21 cellular contexts compared by ENCODE assay signal in the genomic region with DNA sequence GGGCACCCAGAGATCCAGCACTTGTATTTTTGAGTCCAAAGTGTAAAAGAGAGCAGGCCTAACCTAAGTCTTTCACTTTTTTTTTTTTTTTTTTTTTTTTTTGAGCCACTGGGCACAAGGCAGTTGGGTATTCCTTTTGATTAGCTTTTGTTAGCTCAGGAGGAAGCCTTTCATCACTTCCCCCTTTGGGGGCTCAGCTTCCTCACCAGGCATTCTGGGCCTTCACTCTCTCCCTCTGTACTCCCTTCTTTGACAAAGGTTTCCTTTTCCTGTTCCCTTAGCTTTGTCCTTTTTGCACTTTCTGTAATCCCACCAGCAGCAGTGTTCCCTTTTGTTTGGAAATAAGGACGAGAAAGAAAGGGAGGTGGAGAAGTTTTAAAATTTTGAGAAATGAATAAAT.
DNase-seq lines count a peak whose midpoint lies in the region; ATAC-seq and TF ChIP-seq lines count a peak whose summit lies in the region.
"Had no signal": no experiment of that assay in that cellular context is flagged by ENCODE, and none has a peak within 500 bp of the region (broad histone marks: within the 10 kb centered on the region; RNA-seq: fewer than 3 reads in every experiment).

No MANE protein-coding gene starts in this region.

- H3K9me3 ChIP-seq in CD4-positive, CD25-positive, alpha-beta regulatory T cell (ENCODE audit: control insufficient read depth in 2 of 2, low read length in 2 of 2): no peaks in the 10 kb centered on the region
- H3K9me3 ChIP-seq in SK-N-MC (ENCODE audit: low read depth, low read length): no peaks in the 10 kb centered on the region
- H3K9me3 ChIP-seq: HAP-1 had no signal

- no peak overlapping the region for H3K4ac ChIP-seq in mesendoderm (ENCODE audit: low read depth, low read length)

- no peaks in the 10 kb centered on the region for H3K27me3 ChIP-seq in CD4-positive, CD25-positive, alpha-beta regulatory T cell (ENCODE audit: control insufficient read depth, insufficient read depth, low read length)
- H3K27me3 ChIP-seq in mesendoderm (ENCODE audit: insufficient read depth, low read length, poor library complexity): no peaks in the 10 kb centered on the region

- H2AK5ac ChIP-seq in mesendoderm (ENCODE audit: low read length): no peak overlapping the region

- WGBS in mesendoderm (ENCODE audit: extremely low coverage, insufficient coverage, low lambda C conversion rate): no CpG with 5 or more reads among the region's 1 CpG

- peaks cover 6% of the 10 kb centered on the region for H3K4me1 ChIP-seq in CD4-positive, CD25-positive, alpha-beta regulatory T cell (ENCODE audit: control insufficient read depth, insufficient read depth, low read length, poor library complexity, severe bottlenecking)
- H3K4me1 ChIP-seq in mesendoderm (ENCODE audit: control insufficient read depth, low read depth, low read length): no peaks in the 10 kb centered on the region
- H3K4me1 ChIP-seq: HAP-1 had no signal

- no peak overlapping the region for H2BK5ac ChIP-seq in mesendoderm (ENCODE audit: low read length)

- H3K9ac ChIP-seq in SK-N-MC (ENCODE audit: insufficient read length) (no peak overlapping the region), mesendoderm (ENCODE audit: low read length) (no peak overlapping the region)

- H3K36me3 Mint-ChIP-seq in CD4-positive, CD25-positive, alpha-beta regulatory T cell: peaks cover 11% of the 10 kb centered on the region
- peaks cover 10% of the 10 kb centered on the region; the same call in 1 of the 2 replicates for H3K36me3 Mint-ChIP-seq in HFFc6 (ENCODE audit: low read depth)

- H3K9me3 Mint-ChIP-seq in CD4-positive, CD25-positive, alpha-beta regulatory T cell: no peaks in the 10 kb centered on the region
- no peaks in the 10 kb centered on the region for H3K9me3 Mint-ChIP-seq in HFFc6

- H3K79me2 ChIP-seq in mesendoderm (ENCODE audit: control insufficient read depth, insufficient read depth, low read length): no peaks in the 10 kb centered on the region

- no peak for DNase-seq in CD4-positive, CD25-positive, alpha-beta regulatory T cell
- DNase-seq in HFFc6 (no peak), SK-N-MC (ENCODE audit: low read depth, low spot score) (no peak), mesendoderm (peak; percentile 6), NCI-H524 (lab: John Stamatoyannopoulos, UW) (no peak), NCI-H226 (no peak), HCEC 1CT (no peak)
- DNase-seq: DMS79, NCI-H1092, NCI-H146, NCI-H2029 treated with DMSO at 0.1 percent for 48 hours, NCI-H2171, NCI-H774, PC-3, RPMI8226, SHP77 treated with DMSO at 0.1 percent for 48 hours, T-helper 2 cell had no signal

- H3K4me3 Mint-ChIP-seq in CD4-positive, CD25-positive, alpha-beta regulatory T cell: no peak overlapping the region
- no peak overlapping the region for H3K4me3 Mint-ChIP-seq in HFFc6

- no peak for ATAC-seq in CD4-positive, CD25-positive, alpha-beta regulatory T cell (ENCODE audit: low read depth in 2 of 2)
- no peak for ATAC-seq in HG03457 (IDR thresholded peaks at IDR 0.05; ENCODE audit: unreplicated experiment)
- ATAC-seq: PC-3, SK-N-SH treated with all-trans-retinoic acid at 6 μM for 48 hours had no signal

- no peak overlapping the region for H3K4me3 ChIP-seq in CD4-positive, CD25-positive, alpha-beta regulatory T cell (ENCODE audit: low read depth, low read length)
- H3K4me3 ChIP-seq in SK-N-MC (no peak overlapping the region), mesendoderm (ENCODE audit: low read length) (no peak overlapping the region)
- H3K4me3 ChIP-seq: HAP-1 had no signal

- no peak overlapping the region for H3K23ac ChIP-seq in mesendoderm (ENCODE audit: low read length)

- H3K27ac Mint-ChIP-seq in CD4-positive, CD25-positive, alpha-beta regulatory T cell: peak overlapping the region in 2 of 3 donors; percentile 66 to 88
- H3K27ac Mint-ChIP-seq in HFFc6: peak overlapping the region; percentile 6; the same call in 1 of the 2 replicates

- H3K18ac ChIP-seq in mesendoderm (ENCODE audit: low read length): no peak overlapping the region

- no peak for TF ChIP-seq CTCF in HFFc6 (IDR thresholded peaks at IDR 0.05)

- no peak overlapping the region for H3K56ac ChIP-seq in mesendoderm (ENCODE audit: low read length)

- H3K27me3 Mint-ChIP-seq in CD4-positive, CD25-positive, alpha-beta regulatory T cell: no peaks in the 10 kb centered on the region
- H3K27me3 Mint-ChIP-seq in HFFc6 (ENCODE audit: insufficient read depth): no peaks in the 10 kb centered on the region

- H3K4me1 Mint-ChIP-seq in CD4-positive, CD25-positive, alpha-beta regulatory T cell: peaks cover 10 to 32% (median 20%) of the 10 kb centered on the region in 4 donors
- peaks cover 12% of the 10 kb centered on the region for H3K4me1 Mint-ChIP-seq in HFFc6 (ENCODE audit: low read depth)

- no peaks in the 10 kb centered on the region for H3K36me3 ChIP-seq in CD4-positive, CD25-positive, alpha-beta regulatory T cell (ENCODE audit: control insufficient read depth, insufficient read depth, low read length)
- peaks cover 25% of the 10 kb centered on the region for H3K36me3 ChIP-seq in SK-N-MC (ENCODE audit: insufficient read depth, low read length)
- no peaks in the 10 kb centered on the region for H3K36me3 ChIP-seq in mesendoderm (ENCODE audit: control insufficient read depth, insufficient read depth, low read length)

- no peak overlapping the region for H3K4me2 ChIP-seq in mesendoderm (ENCODE audit: low read length)

- H2BK120ac ChIP-seq in mesendoderm (ENCODE audit: low read depth, low read length): no peak overlapping the region

- no peak overlapping the region for H2BK15ac ChIP-seq in mesendoderm (replicated peaks; ENCODE audit: low read depth)

- no peak overlapping the region for H4K8ac ChIP-seq in mesendoderm (ENCODE audit: low read depth, low read length)

- no peaks in the 10 kb centered on the region for H3K79me1 ChIP-seq in mesendoderm (ENCODE audit: low read length)

- H4K5ac ChIP-seq in mesendoderm (ENCODE audit: low read length): no peak overlapping the region

- H3K27ac ChIP-seq in CD4-positive, CD25-positive, alpha-beta regulatory T cell (ENCODE audit: insufficient read depth, low read length, poor library complexity, severe bottlenecking): no peak overlapping the region
- 0 out of 2 replicates have a peak overlapping the region, but pooled peaks have one; percentile 7 for H3K27ac ChIP-seq in SK-N-MC
- no peak overlapping the region for H3K27ac ChIP-seq in mesendoderm (ENCODE audit: low read depth, low read length)
- H3K27ac ChIP-seq: C4-2B had no signal
